ENCODE assay signal across 15 cellular contexts in the genomic region with DNA sequence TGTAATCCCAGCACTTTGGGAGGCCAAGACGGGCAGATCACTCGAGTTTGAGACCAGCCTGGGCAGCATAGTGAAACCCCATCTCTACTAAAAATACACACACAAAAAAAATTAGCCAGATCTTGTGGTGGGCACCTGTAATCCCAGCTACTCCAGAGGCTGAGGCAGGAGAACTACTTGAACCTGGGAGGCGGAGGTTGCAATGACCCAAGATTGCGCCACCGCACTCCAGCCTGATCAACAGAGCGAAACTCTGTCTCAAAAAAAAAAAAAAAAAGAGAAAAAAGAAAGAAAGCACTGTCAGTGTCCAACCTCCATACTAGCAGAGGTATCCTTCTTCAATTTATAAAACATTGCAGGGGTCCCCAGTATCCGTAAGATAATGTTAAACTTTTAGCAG. TPM values are rescaled to one million over a fixed set of nuclear protein-coding genes. Genes with fewer than 3 reads are reported as not detected.
DNase-seq lines count a peak whose midpoint lies in the region; ATAC-seq, FAIRE-seq and TF ChIP-seq lines count a peak whose summit lies in the region.
"Had no signal": no experiment of that assay in that cellular context is flagged by ENCODE, and none has a peak within 500 bp of the region (broad histone marks: within the 10 kb centered on the region; RNA-seq: fewer than 3 reads in every experiment).

No MANE protein-coding gene starts in this region.

- H3K14ac ChIP-seq in H1 (ENCODE audit: insufficient read length), result no peak overlapping the region

- no peaks in the 10 kb centered on the region for H3K9me3 ChIP-seq in CD8-positive, alpha-beta memory T cell (ENCODE audit: low read length)
- H3K9me3 ChIP-seq in T-helper 17 cell (ENCODE audit: control insufficient read depth, low read length, poor library complexity, severe bottlenecking), result no peaks in the 10 kb centered on the region
- H3K9me3 ChIP-seq in H1 (ENCODE audit: insufficient read depth in 2 of 2, low read depth in 1 of 2, low read length in 1 of 2), result no peaks in the 10 kb centered on the region; a peak in 1 of 4 replicates
- H3K9me3 ChIP-seq: A549, BE2C had no signal

- H4K5ac ChIP-seq in H1 (ENCODE audit: insufficient read length, low read depth, low read length), result no peak overlapping the region

- H3K23ac ChIP-seq in H1 (ENCODE audit: insufficient read length), result no peak overlapping the region

- POLR2A ChIA-PET in CD8-positive, alpha-beta memory T cell (lab: Charles Lee), result no interaction called here
- POLR2A ChIA-PET in H1 (lab: Charles Lee; ENCODE audit: partially characterized antibody), result interaction anchor here (0.6 to 1.9 kb wide), 3 partner anchors 9 to 18 kb away, joined by 4 to 8 read pairs (median 4); a partner anchor contains a TSS
- POLR2A ChIA-PET in activated CD4-positive, alpha-beta T cell treated with anti-CD3 and anti-CD28 coated beads for 36 hours (lab: Charles Lee), result no interaction called here

- no peaks in the 10 kb centered on the region for H3K27me3 Mint-ChIP-seq in CD8-positive, alpha-beta memory T cell
- H3K27me3 Mint-ChIP-seq in T-helper 17 cell, result no peaks in the 10 kb centered on the region
- H3K27me3 Mint-ChIP-seq in activated CD4-positive, alpha-beta T cell treated with anti-CD3 and anti-CD28 coated beads for 36 hours, result no peaks in the 10 kb centered on the region

- no peak overlapping the region for H3K18ac ChIP-seq in H1 (ENCODE audit: extremely low read depth, low read length)

- no peaks in the 10 kb centered on the region for H3K4me1 ChIP-seq in CD8-positive, alpha-beta memory T cell (ENCODE audit: insufficient read depth, low read length)
- H3K4me1 ChIP-seq in H1 (replicated peaks in 1 of 4; ENCODE audit: control insufficient read depth in 3 of 4, insufficient read depth in 4 of 4, low read length in 3 of 4), result peaks cover 0 to 3% (median 0%) of the 10 kb centered on the region in 4 experiments; a peak in 1 of 7 replicates
- H3K4me1 ChIP-seq: BE2C had no signal

- no peaks in the 10 kb centered on the region for H3K36me3 ChIP-seq in CD8-positive, alpha-beta memory T cell (ENCODE audit: insufficient read depth, low read length)
- H3K36me3 ChIP-seq in H1 (ENCODE audit: control insufficient read depth in 2 of 4, insufficient read depth in 4 of 4, low read length in 3 of 4), result no peaks in the 10 kb centered on the region

- no peak for TF ChIP-seq EP300 in H1 (IDR thresholded peaks at IDR 0.05; ENCODE audit: borderline replicate concordance in 1 of 2, low read depth in 2 of 2, low read length in 2 of 2)

- DNase-seq in CD8-positive, alpha-beta memory T cell, result no peak
- DNase-seq in T-helper 17 cell, result no peak
- no peak for DNase-seq in H1 (ENCODE audit: low read depth in 1 of 2, low spot score in 2 of 2)
- no peak for DNase-seq in stimulated activated effector memory CD8-positive, alpha-beta T cell treated with anti-CD3 and anti-CD28 coated beads, Interleukin-12 subunit alpha, Interleukin-12 subunit beta, amount 100 ng/mL, for 72 hours (ENCODE audit: low spot score in 2 of 2)
- no peak for DNase-seq in activated CD4-positive, alpha-beta T cell treated with anti-CD3 and anti-CD28 coated beads for 36 hours
- no peak for DNase-seq in urothelium cell line (ENCODE audit: low spot score)
- DNase-seq in HPDE6-E6E7 (ENCODE audit: extremely low spot score), result no peak
- DNase-seq: BE2C; CD8-positive, alpha-beta T cell; DMS53; GF-D8 had no signal

- no peak overlapping the region for H3K4me3 Mint-ChIP-seq in CD8-positive, alpha-beta memory T cell
- peak overlapping the region; percentile 9 for H3K4me3 Mint-ChIP-seq in T-helper 17 cell
- H3K4me3 Mint-ChIP-seq in stimulated activated effector memory CD8-positive, alpha-beta T cell treated with anti-CD3 and anti-CD28 coated beads, Interleukin-12 subunit alpha, Interleukin-12 subunit beta, amount 100 ng/mL, for 72 hours, result no peak overlapping the region
- H3K4me3 Mint-ChIP-seq in activated CD4-positive, alpha-beta T cell treated with anti-CD3 and anti-CD28 coated beads for 36 hours, result no peak overlapping the region
- H3K4me3 Mint-ChIP-seq: CD8-positive, alpha-beta T cell had no signal

- no peak overlapping the region for H3K27ac ChIP-seq in CD8-positive, alpha-beta memory T cell (ENCODE audit: low read depth, low read length)
- no peak overlapping the region for H3K27ac ChIP-seq in H1 (ENCODE audit: low read depth, low read length)
- H3K27ac ChIP-seq: A549, C4-2B had no signal

- H3K4me3 ChIP-seq in CD8-positive, alpha-beta memory T cell (ENCODE audit: low read length), result no peak overlapping the region
- H3K4me3 ChIP-seq in H1 (ENCODE audit: extremely low read depth in 1 of 4, insufficient read depth in 2 of 4, low read depth in 3 of 4, low read length in 4 of 4), result no peak overlapping the region
- H3K4me3 ChIP-seq: A549 had no signal

- H3K4me1 Mint-ChIP-seq in CD8-positive, alpha-beta memory T cell, result peaks cover 27 to 52% (median 34%) of the 10 kb centered on the region in 3 donors
- peaks cover 20% of the 10 kb centered on the region for H3K4me1 Mint-ChIP-seq in T-helper 17 cell
- H3K4me1 Mint-ChIP-seq in stimulated activated effector memory CD8-positive, alpha-beta T cell treated with anti-CD3 and anti-CD28 coated beads, Interleukin-12 subunit alpha, Interleukin-12 subunit beta, amount 100 ng/mL, for 72 hours, result peaks cover 6% of the 10 kb centered on the region
- peaks cover 9% of the 10 kb centered on the region for H3K4me1 Mint-ChIP-seq in activated CD4-positive, alpha-beta T cell treated with anti-CD3 and anti-CD28 coated beads for 36 hours

- H4K91ac ChIP-seq in H1 (replicated peaks; ENCODE audit: insufficient read length, low read length), result no peak overlapping the region

- no peak overlapping the region for H3K56ac ChIP-seq in H1 (replicated peaks; ENCODE audit: insufficient read length, low read depth, low read length)

- no peaks in the 10 kb centered on the region for H3K9me3 Mint-ChIP-seq in CD8-positive, alpha-beta memory T cell
- no peaks in the 10 kb centered on the region for H3K9me3 Mint-ChIP-seq in stimulated activated effector memory CD8-positive, alpha-beta T cell treated with anti-CD3 and anti-CD28 coated beads, Interleukin-12 subunit alpha, Interleukin-12 subunit beta, amount 100 ng/mL, for 72 hours
- H3K9me3 Mint-ChIP-seq in activated CD4-positive, alpha-beta T cell treated with anti-CD3 and anti-CD28 coated beads for 36 hours (ENCODE audit: low read depth), result no peaks in the 10 kb centered on the region
- H3K9me3 Mint-ChIP-seq: CD8-positive, alpha-beta T cell had no signal

- H3K9ac ChIP-seq in H1 (replicated peaks in 1 of 4; ENCODE audit: extremely low read depth in 1 of 4, low read depth in 3 of 4, low read length in 3 of 4), result no peak overlapping the region

- no peaks in the 10 kb centered on the region for H3K23me2 ChIP-seq in H1 (ENCODE audit: low read depth, low read length)

- peaks cover 0 to 17% (median 0%) of the 10 kb centered on the region in 3 donors for H3K36me3 Mint-ChIP-seq in CD8-positive, alpha-beta memory T cell
- no peaks in the 10 kb centered on the region for H3K36me3 Mint-ChIP-seq in T-helper 17 cell (ENCODE audit: low read depth)
- H3K36me3 Mint-ChIP-seq in stimulated activated effector memory CD8-positive, alpha-beta T cell treated with anti-CD3 and anti-CD28 coated beads, Interleukin-12 subunit alpha, Interleukin-12 subunit beta, amount 100 ng/mL, for 72 hours, result peaks cover 14% of the 10 kb centered on the region
- peaks cover 9% of the 10 kb centered on the region for H3K36me3 Mint-ChIP-seq in activated CD4-positive, alpha-beta T cell treated with anti-CD3 and anti-CD28 coated beads for 36 hours (ENCODE audit: low read depth)

- ATAC-seq in T-helper 17 cell, result no peak
- no peak for ATAC-seq in stimulated activated effector memory CD8-positive, alpha-beta T cell treated with anti-CD3 and anti-CD28 coated beads, Interleukin-12 subunit alpha, Interleukin-12 subunit beta, amount 100 ng/mL, for 72 hours
- ATAC-seq in activated CD4-positive, alpha-beta T cell treated with anti-CD3 and anti-CD28 coated beads for 36 hours, result no peak
- ATAC-seq: A549; CD8-positive, alpha-beta T cell; HCT116 had no signal

- no peak overlapping the region for H2AK5ac ChIP-seq in H1 (ENCODE audit: low read depth, low read length)

- H2BK120ac ChIP-seq in H1 (replicated peaks; ENCODE audit: low read depth, low read length), result no peak overlapping the region

- TF ChIP-seq POLR2A in H1 (IDR thresholded peaks at IDR 0.05; ENCODE audit: control extremely low read depth in 1 of 2, low read depth in 2 of 2, low read length in 2 of 2), result no peak

- no peak overlapping the region for H2BK15ac ChIP-seq in H1 (ENCODE audit: low read length)

- FAIRE-seq in H1 (lab: Jason Lieb, UNC) (no peak), urothelium cell line (lab: Jason Lieb, UNC) (no peak)
- FAIRE-seq: A549, H54 had no signal

- peaks cover 17% of the 10 kb centered on the region for H3K79me1 ChIP-seq in H1 (ENCODE audit: low read depth, low read length)

- peak overlapping the region in 5 of 8 donors; percentile 12 to 57 (median 22) for H3K27ac Mint-ChIP-seq in CD8-positive, alpha-beta memory T cell
- H3K27ac Mint-ChIP-seq in T-helper 17 cell, result no peak overlapping the region
- peak overlapping the region; percentile 10 for H3K27ac Mint-ChIP-seq in stimulated activated effector memory CD8-positive, alpha-beta T cell treated with anti-CD3 and anti-CD28 coated beads, Interleukin-12 subunit alpha, Interleukin-12 subunit beta, amount 100 ng/mL, for 72 hours
- no peak overlapping the region for H3K27ac Mint-ChIP-seq in activated CD4-positive, alpha-beta T cell treated with anti-CD3 and anti-CD28 coated beads for 36 hours

- H3K4me2 ChIP-seq in H1 (ENCODE audit: insufficient read depth in 1 of 2, low read depth in 2 of 2, low read length in 2 of 2), result no peak overlapping the region
- H3K4me2 ChIP-seq: A549 had no signal

- H2BK20ac ChIP-seq in H1 (ENCODE audit: low read length), result no peak overlapping the region

- CTCF ChIA-PET in CD8-positive, alpha-beta memory T cell (lab: Charles Lee), result interaction anchor here (1.1 to 1.2 kb wide), 2 partner anchors 10 to 392 kb away, joined by 3 read pairs; no protein-coding TSS in a partner anchor
- CTCF ChIA-PET in H1 (lab: Charles Lee; ENCODE audit: partially characterized antibody), result interaction anchor here (0.8 to 1.1 kb wide), 3 partner anchors 14 to 189 kb away, joined by 3 read pairs; no protein-coding TSS in a partner anchor
- CTCF ChIA-PET in activated CD4-positive, alpha-beta T cell treated with anti-CD3 and anti-CD28 coated beads for 36 hours (lab: Charles Lee), result interaction anchor here (0.6 kb wide), 1 partner anchor 441 kb away, joined by 3 read pairs; no protein-coding TSS in a partner anchor

- no peak overlapping the region for H3K4ac ChIP-seq in H1 (replicated peaks; ENCODE audit: insufficient read length, low read depth, low read length)

- no peaks in the 10 kb centered on the region for H3K27me3 ChIP-seq in CD8-positive, alpha-beta memory T cell (ENCODE audit: insufficient read depth, low read length, poor library complexity, severe bottlenecking)
- H3K27me3 ChIP-seq in H1 (replicated peaks in 1 of 4; ENCODE audit: control insufficient read depth in 3 of 4, extremely low read depth in 1 of 4, insufficient read depth in 3 of 4, low read length in 3 of 4), result no peaks in the 10 kb centered on the region
- H3K27me3 ChIP-seq: BE2C had no signal

- TF ChIP-seq CTCF in H1 (IDR thresholded peaks at IDR 0.05; ENCODE audit: control extremely low read depth in 1 of 3, insufficient read depth in 1 of 3, low read depth in 1 of 3, low read length in 3 of 3), result no peak

- no peak overlapping the region for H4K8ac ChIP-seq in H1 (ENCODE audit: extremely low read depth, insufficient read depth, low read length)

- no peak overlapping the region for H2AFZ ChIP-seq in H1 (ENCODE audit: low read length)

- no peak overlapping the region for H2BK5ac ChIP-seq in H1 (ENCODE audit: low read depth, low read length)

- H2BK12ac ChIP-seq in H1 (ENCODE audit: low read depth, low read length), result no peak overlapping the region

- 94% methylated on average over 7 of the region's 7 CpGs; no CpG with 5 or more reads in 1 of the 2 experiments for WGBS in H1 (ENCODE audit: extremely low coverage in 1 of 2, insufficient coverage in 1 of 2, insufficient read length in 1 of 2, insufficient replicate concordance in 2 of 2, low coverage in 1 of 2, low lambda C conversion rate in 2 of 2, missing lambda C conversion rate in 1 of 2), 2 experiments

- TF ChIP-seq RAD21 in H1 (IDR thresholded peaks at IDR 0.05 in 1 of 2, conservative IDR thresholded peaks at IDR 0.05 in 1 of 2; ENCODE audit: low read depth in 2 of 2, low read length in 2 of 2), result no peak

- intact Hi-C loops in activated CD4-positive, alpha-beta T cell treated with anti-CD3 and anti-CD28 coated beads for 36 hours (cut with DNase I, micrococcal nuclease), result no loop called here

- peaks cover 0 to 5% of the 10 kb centered on the region in 2 experiments for H4K20me1 ChIP-seq in H1 (replicated peaks in 1 of 2; ENCODE audit: control insufficient read depth in 1 of 2, insufficient read depth in 2 of 2, low read length in 2 of 2)

- H3K79me2 ChIP-seq in H1 (ENCODE audit: control insufficient read depth in 1 of 2, insufficient read depth in 2 of 2, low read length in 2 of 2), result peaks cover 3 to 85% of the 10 kb centered on the region in 2 experiments; a peak in 3 of 4 replicates

RNA-seq across cellular contexts. Expression of a gene that starts 17.8 kb away (rescaled TPM):
- 10 to 100 TPM; 66.9 to 69.9 TPM for total RNA-seq in CD8-positive, alpha-beta memory T cell
- 125 TPM for polyA plus RNA-seq in CD8-positive, alpha-beta memory T cell
- total RNA-seq in T-helper 17 cell, result 10 to 100 TPM; 63.8 to 70.3 TPM
- total RNA-seq in H1 (2021; fragmentation: NEBNext Ultra II Directional; extraction: Animal tissue kit (Norgen Biotek cat#: 25700)), result 88.6 and 89.3 TPM in 2 replicates
- 24.4 and 33.5 TPM in 2 replicates for polyA plus RNA-seq in H1 (2011; rRNA removed)
- 41.1 TPM for polyA plus RNA-seq in H1 (2011; cell fraction: cytosol; rRNA removed)
- 39.0 TPM for polyA plus RNA-seq in H1 (2011; cell fraction: nucleus; rRNA removed)
- 51.8 to 62.5 TPM (median 55.3 TPM) in 4 replicates for polyA plus RNA-seq in H1 (2012, experiment 1 of 2)
- 11.7 TPM for polyA plus RNA-seq in H1 (2012, experiment 2 of 2)
- 64.7 TPM for polyA plus RNA-seq in H1 (2013, experiment 1 of 2)
- 70.4 TPM for polyA plus RNA-seq in H1 (2013, experiment 2 of 2)
- 56.4 and 70.2 TPM in 2 replicates for polyA minus RNA-seq in H1 (2011; rRNA and poly(A)+ RNA removed)
- 45.1 TPM for polyA minus RNA-seq in H1 (2011; cell fraction: cytosol; rRNA and poly(A)+ RNA removed)
- polyA minus RNA-seq in H1 (2011; cell fraction: nucleus; rRNA and poly(A)+ RNA removed), result 47.8 TPM
- total RNA-seq in activated CD4-positive, alpha-beta T cell treated with anti-CD3 and anti-CD28 coated beads for 36 hours, result 10 to 100 TPM; 57.9 to 58.9 TPM

RNA-seq across cellular contexts. Expression of a gene that starts 44.6 kb away (rescaled TPM):
- total RNA-seq in CD8-positive, alpha-beta memory T cell, result 10 to 100 TPM; 63.1 to 66.7 TPM
- 56.8 TPM for polyA plus RNA-seq in CD8-positive, alpha-beta memory T cell
- 10 to 100 TPM; 14.8 to 23.7 TPM for total RNA-seq in T-helper 17 cell
- 59.9 and 60.7 TPM in 2 replicates for total RNA-seq in H1 (2021; fragmentation: NEBNext Ultra II Directional; extraction: Animal tissue kit (Norgen Biotek cat#: 25700))
- polyA plus RNA-seq in H1 (2011; rRNA removed), result 22.8 and 34.9 TPM in 2 replicates
- 52.0 TPM for polyA plus RNA-seq in H1 (2011; cell fraction: cytosol; rRNA removed)
- 26.5 TPM for polyA plus RNA-seq in H1 (2011; cell fraction: nucleus; rRNA removed)
- polyA plus RNA-seq in H1 (2012, experiment 1 of 2), result 55.5 to 71.0 TPM (median 61.5 TPM) in 4 replicates
- polyA plus RNA-seq in H1 (2012, experiment 2 of 2), result 10.8 TPM
- 45.7 TPM for polyA plus RNA-seq in H1 (2013, experiment 1 of 2)
- polyA plus RNA-seq in H1 (2013, experiment 2 of 2), result 51.1 TPM
- polyA minus RNA-seq in H1 (2011; rRNA and poly(A)+ RNA removed), result 21.8 and 30.4 TPM in 2 replicates
- polyA minus RNA-seq in H1 (2011; cell fraction: cytosol; rRNA and poly(A)+ RNA removed), result 15.0 TPM
- 19.7 TPM for polyA minus RNA-seq in H1 (2011; cell fraction: nucleus; rRNA and poly(A)+ RNA removed)
- 10 to 100 TPM; 48.5 to 52.0 TPM for total RNA-seq in activated CD4-positive, alpha-beta T cell treated with anti-CD3 and anti-CD28 coated beads for 36 hours

Comparison
In these comparisons a context has a peak if more than half of its experiments do, and no peak if none do; other contexts are left out.
1. H3K27ac Mint-ChIP-seq: peak in CD8-positive, alpha-beta memory T cell (5 of 8) and stimulated activated effector memory CD8-positive, alpha-beta T cell treated with anti-CD3 and anti-CD28 coated beads, Interleukin-12 subunit alpha, Interleukin-12 subunit beta, amount 100 ng/mL, for 72 hours (single experiment); none in T-helper 17 cell (single experiment) and activated CD4-positive, alpha-beta T cell treated with anti-CD3 and anti-CD28 coated beads for 36 hours (single experiment).